10 cellular contexts compared by ENCODE assay signal in the genomic region with DNA sequence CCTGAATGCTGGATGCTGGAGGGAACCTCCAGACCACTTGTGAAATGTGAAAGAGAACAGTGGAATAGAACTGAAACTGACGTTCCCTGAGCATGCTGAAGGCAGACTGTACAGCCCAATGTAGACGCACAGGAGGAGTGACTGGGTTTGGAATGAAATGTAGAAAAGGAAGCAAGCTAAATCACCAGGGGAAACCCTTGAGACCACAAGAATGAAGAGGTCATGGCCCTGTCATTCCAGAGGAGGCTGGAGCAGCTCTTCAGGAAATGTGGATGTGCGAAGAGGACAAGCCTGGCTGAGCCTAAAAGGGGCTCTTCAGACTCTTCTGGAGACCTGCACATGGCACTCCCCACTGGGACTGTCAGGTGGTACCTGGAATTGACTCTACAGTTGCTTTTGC.
DNase-seq lines count a peak whose midpoint lies in the region; ATAC-seq and FAIRE-seq lines count a peak whose summit lies in the region.
"Had no signal": no experiment of that assay in that cellular context is flagged by ENCODE, and none has a peak within 500 bp of the region (broad histone marks: within the 10 kb centered on the region; RNA-seq: fewer than 3 reads in every experiment).

No MANE protein-coding gene starts in this region.

- peaks cover 3 to 5% of the 10 kb centered on the region in 2 experiments for H3K36me3 ChIP-seq in trophoblast cell (ENCODE audit: control insufficient read depth in 1 of 2, insufficient read depth in 2 of 2, low read length in 2 of 2)

- no peak overlapping the region for H3K14ac ChIP-seq in trophoblast cell (ENCODE audit: low read length)

- H3K23ac ChIP-seq in trophoblast cell (ENCODE audit: low read length), result no peak overlapping the region

- H2AK5ac ChIP-seq in trophoblast cell (ENCODE audit: low read length), result no peak overlapping the region

- H2BK5ac ChIP-seq in trophoblast cell (ENCODE audit: low read depth, low read length, poor library complexity), result no peak overlapping the region

- H3K79me1 ChIP-seq in trophoblast cell (ENCODE audit: low read length), result no peaks in the 10 kb centered on the region

- no peak overlapping the region for H2BK12ac ChIP-seq in trophoblast cell (ENCODE audit: low read length)

- H3K9me3 ChIP-seq in trophoblast cell (ENCODE audit: insufficient read depth, low read depth, low read length), result peaks cover under 1% of the 10 kb centered on the region

- H3K9ac ChIP-seq in trophoblast cell (ENCODE audit: low read length), result no peak overlapping the region

- FAIRE-seq in RCC 7860 (lab: Jason Lieb, UNC), result peak; percentile 94

- H4K8ac ChIP-seq in trophoblast cell (ENCODE audit: low read depth, low read length), result no peak overlapping the region

- H3K4me1 ChIP-seq in trophoblast cell (ENCODE audit: control insufficient read depth in 1 of 2, insufficient read depth in 2 of 2, low read length in 2 of 2), result peaks cover 9 to 22% of the 10 kb centered on the region in 2 experiments

- no peaks in the 10 kb centered on the region for H3K27me3 ChIP-seq in trophoblast cell (ENCODE audit: insufficient read depth, low read length)

- no peak overlapping the region for H3K18ac ChIP-seq in trophoblast cell (ENCODE audit: low read length)

- no peak overlapping the region for H4K91ac ChIP-seq in trophoblast cell (ENCODE audit: low read depth, low read length)

- no CpG with 5 or more reads among the region's 3 CpGs for whole genome bisulfite sequencing in trophoblast cell (ENCODE audit: extremely low coverage, insufficient coverage, insufficient read length)

- no peak overlapping the region for H3K4ac ChIP-seq in trophoblast cell (ENCODE audit: low read depth, low read length)

- H2BK120ac ChIP-seq in trophoblast cell (ENCODE audit: insufficient read depth, low read length, poor library complexity), result no peak overlapping the region

- H3K27ac ChIP-seq in trophoblast cell (ENCODE audit: low read depth, low read length), result peak overlapping the region; percentile 1

- DNase-seq in EL, result peak; percentile 95
- DNase-seq in RCC 7860 (ENCODE audit: low spot score), result peak; percentile 85
- peak; percentile 81 for DNase-seq in fibroblast of gingiva (ENCODE audit: low read depth)
- DNase-seq in trophoblast cell, result peak; percentile 41 to 63
- no peak for DNase-seq in ecto neural progenitor cell (ENCODE audit: low spot score)
- DNase-seq in putamen (ENCODE audit: low spot score), result no peak
- DNase-seq: naive B cell, NCI-H2081 had no signal

- no peak for ATAC-seq in HG03460 (IDR thresholded peaks at IDR 0.05; ENCODE audit: unreplicated experiment)
- ATAC-seq in GM21717 (IDR thresholded peaks at IDR 0.05; ENCODE audit: unreplicated experiment), result no peak

- H3K79me2 ChIP-seq in trophoblast cell (ENCODE audit: control insufficient read depth, insufficient read depth, low read length, poor library complexity), result no peaks in the 10 kb centered on the region

- no peak overlapping the region for H3K4me3 ChIP-seq in trophoblast cell (ENCODE audit: low read depth, low read length)

- no peak overlapping the region for H4K12ac ChIP-seq in trophoblast cell (ENCODE audit: low read depth, low read length)

- peak overlapping the region; percentile 20 for H3K4me2 ChIP-seq in trophoblast cell (ENCODE audit: low read length)

- no peak overlapping the region for H2AFZ ChIP-seq in trophoblast cell (ENCODE audit: insufficient read depth, low read length, poor library complexity)

Comparison
In these comparisons a context has a peak if more than half of its experiments do, and no peak if none do; other contexts are left out.
1. DNase-seq: peak in EL (single experiment), RCC 7860 (single experiment), fibroblast of gingiva (single experiment) and trophoblast cell (2 of 2); none in ecto neural progenitor cell (single experiment) and putamen (single experiment).